ENCODE assay signal across 8 cellular contexts in the genomic region with DNA sequence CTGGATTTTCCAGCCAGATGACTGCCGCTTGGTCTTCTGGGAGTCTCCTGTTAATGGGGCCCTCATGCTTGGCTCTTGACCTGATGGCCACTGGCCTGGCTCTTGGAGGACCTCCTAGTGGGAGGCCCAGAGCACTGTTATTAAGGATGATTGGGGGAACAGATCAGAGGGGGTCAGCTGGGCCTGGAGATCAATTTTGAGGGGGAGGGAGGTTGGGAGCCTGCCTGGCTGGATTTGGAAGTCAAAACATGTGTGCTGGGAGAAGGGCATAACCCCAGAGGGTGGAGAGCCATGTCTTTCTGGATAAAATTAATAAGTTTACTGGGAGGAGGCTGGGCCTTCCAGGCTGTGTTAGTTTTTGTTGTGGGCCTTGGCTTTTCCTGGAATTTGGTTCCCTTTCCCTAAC. TPM values are rescaled to one million over a fixed set of nuclear protein-coding genes. Genes with fewer than 3 reads are reported as not detected.
DNase-seq lines count a peak whose midpoint lies in the region; ATAC-seq and TF ChIP-seq lines count a peak whose summit lies in the region.
"Had no signal": no experiment of that assay in that cellular context is flagged by ENCODE, and none has a peak within 500 bp of the region (broad histone marks: within the 10 kb centered on the region; RNA-seq: fewer than 3 reads in every experiment).

No MANE protein-coding gene starts in this region.

- peak; percentile 16 for DNase-seq in NCI-H82 treated with DMSO at 0.1 percent for 48 hours (lab: John Stamatoyannopoulos, UW; ENCODE audit: unreplicated experiment)
- DNase-seq in ascending aorta (ENCODE audit: low spot score in 2 of 2) = no peak
- DNase-seq in stromal cell of bone marrow (ENCODE audit: low read depth) = peak; percentile 33
- DNase-seq in activated effector memory CD4-positive, alpha-beta T cell treated with Interleukin-2 at 50 U/mL for 16 hours = no peak
- DNase-seq in dermis blood vessel endothelial cell = no peak
- DNase-seq: NK-92 treated with Interleukin-12 subunit alpha and Interleukin-12 subunit beta, amount 100 ng/mL, for 24 hours had no signal

- peak overlapping the region; percentile 96 to 99 for H3K27ac ChIP-seq in ascending aorta
- peak overlapping the region; percentile 92 to 96 for H3K27ac ChIP-seq in liver (ENCODE audit: low read depth in 1 of 2, low read length in 2 of 2)

- TF ChIP-seq RAD21 in liver (IDR thresholded peaks at IDR 0.05) = peak; percentile 57 to 68

- H3K9me3 ChIP-seq in ascending aorta = no peaks in the 10 kb centered on the region
- H3K9me3 ChIP-seq in liver (ENCODE audit: control insufficient read depth in 4 of 4, low read length in 3 of 4) = no peaks in the 10 kb centered on the region

- intact Hi-C loops in ascending aorta (cut with DNase I) = no loop called here

- WGBS in liver = 38% methylated on average over 1 of the region's 1 CpG

- peak overlapping the region in 1 of 2 donors; percentile 66 for H3K9ac ChIP-seq in liver (ENCODE audit: low read depth in 1 of 2, low read length in 2 of 2)

- no peak for ATAC-seq in GM21367 (IDR thresholded peaks at IDR 0.05; ENCODE audit: unreplicated experiment)

- H3K36me3 ChIP-seq in ascending aorta (no peaks in the 10 kb centered on the region), liver (ENCODE audit: control insufficient read depth in 4 of 4, insufficient read depth in 3 of 4, low read depth in 1 of 4, low read length in 3 of 4) (no peaks in the 10 kb centered on the region)

- H3K4me3 ChIP-seq in ascending aorta (no peak overlapping the region), liver (ENCODE audit: low read depth in 1 of 3, low read length in 3 of 3) (no peak overlapping the region)

- H3K4me1 ChIP-seq in ascending aorta = peaks cover 11 to 13% of the 10 kb centered on the region in 2 donors
- peaks cover 0 to 29% (median 14%) of the 10 kb centered on the region in 4 donors for H3K4me1 ChIP-seq in liver (ENCODE audit: control insufficient read depth in 4 of 4, insufficient read depth in 4 of 4, low read length in 3 of 4)

- H3K27me3 ChIP-seq in ascending aorta (no peaks in the 10 kb centered on the region), liver (ENCODE audit: control insufficient read depth in 4 of 4, insufficient read depth in 4 of 4, low read length in 3 of 4) (no peaks in the 10 kb centered on the region)

- no peak for TF ChIP-seq CTCF in ascending aorta (IDR thresholded peaks at IDR 0.05)
- no peak for TF ChIP-seq CTCF in liver (IDR thresholded peaks at IDR 0.05; ENCODE audit: low read depth, low read length, missing input control)

TF ChIP-seq in liver, 16 proteins besides CTCF, POLR2A, EP300 and RAD21:
- TF ChIP-seq RXRA (IDR thresholded peaks at IDR 0.05) = peak; percentile 93 to 95
- peak; percentile 79 for TF ChIP-seq SP1 (IDR thresholded peaks at IDR 0.05)
- TF ChIP-seq, protein P1, sequence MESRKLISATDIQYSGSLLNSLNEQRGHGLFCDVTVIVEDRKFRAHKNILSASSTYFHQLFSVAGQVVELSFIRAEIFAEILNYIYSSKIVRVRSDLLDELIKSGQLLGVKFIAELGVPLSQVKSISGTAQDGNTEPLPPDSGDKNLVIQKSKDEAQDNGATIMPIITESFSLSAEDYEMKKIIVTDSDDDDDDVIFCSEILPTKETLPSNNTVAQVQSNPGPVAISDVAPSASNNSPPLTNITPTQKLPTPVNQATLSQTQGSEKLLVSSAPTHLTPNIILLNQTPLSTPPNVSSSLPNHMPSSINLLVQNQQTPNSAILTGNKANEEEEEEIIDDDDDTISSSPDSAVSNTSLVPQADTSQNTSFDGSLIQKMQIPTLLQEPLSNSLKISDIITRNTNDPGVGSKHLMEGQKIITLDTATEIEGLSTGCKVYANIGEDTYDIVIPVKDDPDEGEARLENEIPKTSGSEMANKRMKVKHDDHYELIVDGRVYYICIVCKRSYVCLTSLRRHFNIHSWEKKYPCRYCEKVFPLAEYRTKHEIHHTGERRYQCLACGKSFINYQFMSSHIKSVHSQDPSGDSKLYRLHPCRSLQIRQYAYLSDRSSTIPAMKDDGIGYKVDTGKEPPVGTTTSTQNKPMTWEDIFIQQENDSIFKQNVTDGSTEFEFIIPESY (IDR thresholded peaks at IDR 0.05) = peak; percentile 47
- no peak for TF ChIP-seq FOXA2 (IDR thresholded peaks at IDR 0.05)
- TF ChIP-seq, protein P2, sequence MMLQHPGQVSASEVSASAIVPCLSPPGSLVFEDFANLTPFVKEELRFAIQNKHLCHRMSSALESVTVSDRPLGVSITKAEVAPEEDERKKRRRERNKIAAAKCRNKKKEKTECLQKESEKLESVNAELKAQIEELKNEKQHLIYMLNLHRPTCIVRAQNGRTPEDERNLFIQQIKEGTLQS (IDR thresholded peaks at IDR 0.05) = no peak
- peak; percentile 70 for TF ChIP-seq YY1 (IDR thresholded peaks at IDR 0.05)
- TF ChIP-seq HNF4G (IDR thresholded peaks at IDR 0.05) = peak; percentile 10
- TF ChIP-seq FOXA1 (IDR thresholded peaks at IDR 0.05) = no peak
- peak; percentile 54 for TF ChIP-seq TAF1 (conservative IDR thresholded peaks at IDR 0.05)
- peak; percentile 36 to 45 for TF ChIP-seq JUND (IDR thresholded peaks at IDR 0.05)
- TF ChIP-seq NR2F2 (IDR thresholded peaks at IDR 0.05) = peak; percentile 95
- TF ChIP-seq, protein P3, sequence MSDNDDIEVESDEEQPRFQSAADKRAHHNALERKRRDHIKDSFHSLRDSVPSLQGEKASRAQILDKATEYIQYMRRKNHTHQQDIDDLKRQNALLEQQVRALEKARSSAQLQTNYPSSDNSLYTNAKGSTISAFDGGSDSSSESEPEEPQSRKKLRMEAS (IDR thresholded peaks at IDR 0.05) = peak; percentile 89
- TF ChIP-seq, protein P4, sequence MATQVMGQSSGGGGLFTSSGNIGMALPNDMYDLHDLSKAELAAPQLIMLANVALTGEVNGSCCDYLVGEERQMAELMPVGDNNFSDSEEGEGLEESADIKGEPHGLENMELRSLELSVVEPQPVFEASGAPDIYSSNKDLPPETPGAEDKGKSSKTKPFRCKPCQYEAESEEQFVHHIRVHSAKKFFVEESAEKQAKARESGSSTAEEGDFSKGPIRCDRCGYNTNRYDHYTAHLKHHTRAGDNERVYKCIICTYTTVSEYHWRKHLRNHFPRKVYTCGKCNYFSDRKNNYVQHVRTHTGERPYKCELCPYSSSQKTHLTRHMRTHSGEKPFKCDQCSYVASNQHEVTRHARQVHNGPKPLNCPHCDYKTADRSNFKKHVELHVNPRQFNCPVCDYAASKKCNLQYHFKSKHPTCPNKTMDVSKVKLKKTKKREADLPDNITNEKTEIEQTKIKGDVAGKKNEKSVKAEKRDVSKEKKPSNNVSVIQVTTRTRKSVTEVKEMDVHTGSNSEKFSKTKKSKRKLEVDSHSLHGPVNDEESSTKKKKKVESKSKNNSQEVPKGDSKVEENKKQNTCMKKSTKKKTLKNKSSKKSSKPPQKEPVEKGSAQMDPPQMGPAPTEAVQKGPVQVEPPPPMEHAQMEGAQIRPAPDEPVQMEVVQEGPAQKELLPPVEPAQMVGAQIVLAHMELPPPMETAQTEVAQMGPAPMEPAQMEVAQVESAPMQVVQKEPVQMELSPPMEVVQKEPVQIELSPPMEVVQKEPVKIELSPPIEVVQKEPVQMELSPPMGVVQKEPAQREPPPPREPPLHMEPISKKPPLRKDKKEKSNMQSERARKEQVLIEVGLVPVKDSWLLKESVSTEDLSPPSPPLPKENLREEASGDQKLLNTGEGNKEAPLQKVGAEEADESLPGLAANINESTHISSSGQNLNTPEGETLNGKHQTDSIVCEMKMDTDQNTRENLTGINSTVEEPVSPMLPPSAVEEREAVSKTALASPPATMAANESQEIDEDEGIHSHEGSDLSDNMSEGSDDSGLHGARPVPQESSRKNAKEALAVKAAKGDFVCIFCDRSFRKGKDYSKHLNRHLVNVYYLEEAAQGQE (IDR thresholded peaks at IDR 0.05) = peak; percentile 71
- peak in 1 of 2 donors; percentile 20 for TF ChIP-seq EGR1 (IDR thresholded peaks at IDR 0.05; ENCODE audit: low read depth in 2 of 2)
- no peak for TF ChIP-seq GABPA (IDR thresholded peaks at IDR 0.05 in 1 of 2, conservative IDR thresholded peaks at IDR 0.05 in 1 of 2)
- peak; percentile 58 for TF ChIP-seq HNF4A (conservative IDR thresholded peaks at IDR 0.05)

RNA-seq across cellular contexts. Expression of a gene that starts 1.3 kb away (rescaled TPM):
- 7.0 TPM for total RNA-seq in ascending aorta
- 10 to 100 TPM; 16.0 to 67.0 TPM for total RNA-seq in liver
- polyA plus RNA-seq in liver = 10 to 100 TPM; 33.8 to 53.0 TPM
- 6.5 and 7.3 TPM in 2 replicates for total RNA-seq in dermis blood vessel endothelial cell

Comparison
In these comparisons a context has a peak if more than half of its experiments do, and no peak if none do; other contexts are left out.
1. DNase-seq: peak in NCI-H82 treated with DMSO at 0.1 percent for 48 hours (single experiment) and stromal cell of bone marrow (single experiment); none in ascending aorta (0 of 2), activated effector memory CD4-positive, alpha-beta T cell treated with Interleukin-2 at 50 U/mL for 16 hours (single experiment) and dermis blood vessel endothelial cell (single experiment).